In genomic region chr15:78914027-78914764, GRCh38 we compare ENCODE assay signal across 7 cellular contexts.
A peak's percentile ranks its signal among the peaks of the same experiment; 100 is the strongest.
DNase-seq lines count a peak whose midpoint lies in the region; ATAC-seq and TF ChIP-seq lines count a peak whose summit lies in the region.

No MANE protein-coding gene starts in this region.

- H3K4me3 ChIP-seq in HEK293 (ENCODE audit: low read depth, low read length) = no peak overlapping the region
- H3K4me3 ChIP-seq in astrocyte of the cerebellum (ENCODE audit: low read depth, low read length) = no peak overlapping the region
- H3K4me3 ChIP-seq in stomach smooth muscle (ENCODE audit: low read length in 2 of 2) = no peak overlapping the region

- DNase-seq in astrocyte of the cerebellum (ENCODE audit: low read depth) = no peak
- peak; percentile 63 for DNase-seq in iPS-NIHi7 (ENCODE audit: extremely low spot score)
- no peak for DNase-seq in inferior parietal cortex (ENCODE audit: extremely low spot score)
- no peak for DNase-seq in MV-4-11 (lab: John Stamatoyannopoulos, UW)

- TF ChIP-seq CTCF in HEK293 (tag by site-specific recombination; IDR thresholded peaks at IDR 0.05) = peak; percentile 34; the same call in 1 of the 2 replicates
- peak; percentile 57 for TF ChIP-seq CTCF in astrocyte of the cerebellum (IDR thresholded peaks at IDR 0.05; ENCODE audit: low read depth, low read length, missing control alignments)

- H3K36me3 ChIP-seq in HEK293 (ENCODE audit: control insufficient read depth in 2 of 2, insufficient read depth in 1 of 2, low read length in 2 of 2) (peaks cover 41 to 53% of the 10 kb centered on the region in 2 experiments), stomach smooth muscle (ENCODE audit: control insufficient read depth in 2 of 2, insufficient read depth in 2 of 2, low read length in 2 of 2) (peaks cover 7 to 22% of the 10 kb centered on the region in 2 donors)

- H3K4me1 ChIP-seq in HEK293 (ENCODE audit: control insufficient read depth, insufficient read depth, low read length) (no peaks in the 10 kb centered on the region), stomach smooth muscle (ENCODE audit: control insufficient read depth, insufficient read depth, low read length) (peaks cover 30% of the 10 kb centered on the region)

- ATAC-seq in GM19463 (IDR thresholded peaks at IDR 0.05; ENCODE audit: unreplicated experiment) = no peak

- peak overlapping the region in 1 of 2 donors; percentile 13 for H3K9ac ChIP-seq in stomach smooth muscle (ENCODE audit: low read length in 2 of 2)

- no peaks in the 10 kb centered on the region for H3K27me3 ChIP-seq in stomach smooth muscle (ENCODE audit: control insufficient read depth in 1 of 2, insufficient read depth in 2 of 2, low read length in 2 of 2)

- H3K27ac ChIP-seq in HEK293 (ENCODE audit: extremely low read depth, low read depth, low read length) = no peak overlapping the region
- H3K27ac ChIP-seq in stomach smooth muscle (ENCODE audit: low read length) = peak overlapping the region; percentile 55

- in situ Hi-C loops in astrocyte of the cerebellum (cut with HindIII; ENCODE audit: low sequenced_read_pairs) = no loop called here

- CTCF ChIA-PET in HEK293 (lab: Yijun Ruan, JAX) = interaction anchor here (0.5 to 3.5 kb wide), 7 partner anchors 23 to 270 kb away, joined by 3 to 19 read pairs (median 6); no protein-coding TSS in a partner anchor

- H3K9me3 ChIP-seq in HEK293 (ENCODE audit: control insufficient read depth, insufficient read depth, low read depth, low read length) = no peaks in the 10 kb centered on the region
- no peaks in the 10 kb centered on the region for H3K9me3 ChIP-seq in stomach smooth muscle (ENCODE audit: control insufficient read depth in 2 of 2, low read length in 2 of 2)

- POLR2A ChIA-PET in HEK293 (lab: Yijun Ruan, JAX) = no interaction called here

TF ChIP-seq in HEK293, 187 proteins besides CTCF, POLR2A, EP300 and RAD21:
- TF ChIP-seq ZNF148 (tag by site-specific recombination; IDR thresholded peaks at IDR 0.05; ENCODE audit: borderline replicate concordance) (no peak), SP7 (tag by site-specific recombination; IDR thresholded peaks at IDR 0.05) (0 out of 2 replicates have a peak, but pooled peaks have one; percentile 24), SCRT2 (tag by site-specific recombination; IDR thresholded peaks at IDR 0.05) (peak; percentile 56; the same call in 1 of the 2 replicates), ZBTB7A (tag by site-specific recombination; IDR thresholded peaks at IDR 0.05; ENCODE audit: low read depth) (no peak), ZNF600 (tag by site-specific recombination; IDR thresholded peaks at IDR 0.05) (peak; percentile 91), ZNF830 (tag by site-specific recombination; IDR thresholded peaks at IDR 0.05; ENCODE audit: low read depth) (no peak), MYNN (tag by site-specific recombination; IDR thresholded peaks at IDR 0.05; ENCODE audit: borderline replicate concordance) (no peak), ZNF239 (tag by site-specific recombination; IDR thresholded peaks at IDR 0.05) (no peak), ZNF366 (tag by site-specific recombination; conservative IDR thresholded peaks at IDR 0.05) (0 out of 2 replicates have a peak, but pooled peaks have one; percentile 30), BCL11B (tag by site-specific recombination; IDR thresholded peaks at IDR 0.05; ENCODE audit: low read depth) (no peak), ZNF837 (tag by site-specific recombination; IDR thresholded peaks at IDR 0.05) (no peak), ZBTB17 (tag by site-specific recombination; IDR thresholded peaks at IDR 0.05) (0 out of 2 replicates have a peak, but pooled peaks have one; percentile 26), ZNF362 (tag by site-specific recombination; IDR thresholded peaks at IDR 0.05) (peak; percentile 65; the same call in 1 of the 2 replicates), ZIC2 (tag by site-specific recombination; IDR thresholded peaks at IDR 0.05) (no peak), TSHZ1 (tag by site-specific recombination; IDR thresholded peaks at IDR 0.05; ENCODE audit: borderline replicate concordance) (no peak), ZFHX2 (tag by site-specific recombination; conservative IDR thresholded peaks at IDR 0.05) (peak; percentile 29; the same call in 1 of the 2 replicates), ZNF704 (tag by site-specific recombination; IDR thresholded peaks at IDR 0.05) (no peak)
